Comparison of ENCODE assay signal across 1 cellular context in genomic region chr5:55920784-55921183, GRCh38.
TF ChIP-seq lines count a peak whose summit lies in the region.

No MANE protein-coding gene starts in this region.

TF ChIP-seq in IMR-90, 13 proteins besides CTCF, POLR2A, EP300 and RAD21 (continued from another document):
- TF ChIP-seq CEBPB (IDR thresholded peaks at IDR 0.05; ENCODE audit: low read depth, low read length): no peak
- TF ChIP-seq BHLHE40 (IDR thresholded peaks at IDR 0.05; ENCODE audit: low read depth, low read length): no peak
